In genomic region chr1:208034135-208034534, GRCh38 we compare ENCODE assay signal across 27 cellular contexts.
"Had no signal": no experiment of that assay in that cellular context is flagged by ENCODE, and none has a peak within 500 bp of the region (broad histone marks: within the 10 kb centered on the region; RNA-seq: fewer than 3 reads in every experiment).

No MANE protein-coding gene starts in this region.

- H3K36me3 ChIP-seq: breast epithelium, colonic mucosa had no signal

- H3K4me3 ChIP-seq: ascending aorta, breast epithelium, cardiac muscle cell, colonic mucosa, esophagus squamous epithelium, gastroesophageal sphincter had no signal

- H3K4me1 ChIP-seq: breast epithelium had no signal

- H3K9me3 ChIP-seq: ascending aorta, breast epithelium, colonic mucosa, esophagus squamous epithelium, gastroesophageal sphincter had no signal

- DNase-seq: activated CD4-positive, alpha-beta memory T cell treated with anti-CD3 and anti-CD28 coated beads for 36 hours; activated CD4-positive, alpha-beta T cell treated with anti-CD3 and anti-CD28 coated beads for 36 hours; activated CD4-positive, alpha-beta T cell treated with anti-CD3 and anti-CD28 coated beads, Interleukin-2, amount 10 ng/mL, durations not matched to agents 24 days and 14 days; activated CD4-positive, CD25-positive, alpha-beta regulatory T cell; activated CD4-positive, CD25-positive, alpha-beta regulatory T cell treated with anti-CD3 and anti-CD28 coated beads, Interleukin-2, amount 50 U/mL, for 72 hours; activated CD8-positive, alpha-beta memory T cell treated with anti-CD3 and anti-CD28 coated beads, Interleukin-2, amount 10 ng/mL, durations not matched to agents 7 days and 5 days; activated CD8-positive, alpha-beta memory T cell treated with anti-CD3 and anti-CD28 coated beads, Interleukin-2, amount 50 U/mL, for 4 hours; activated CD8-positive, alpha-beta T cell treated with anti-CD3 and anti-CD28 coated beads, Interleukin-2, amount 10 ng/mL, durations not matched to agents 7 days and 5 days; activated gamma-delta T cell; activated naive CD4-positive, alpha-beta T cell; activated naive CD4-positive, alpha-beta T cell treated with anti-CD3 and anti-CD28 coated beads, Interleukin-2, amount 10 ng/mL, durations not matched to agents 7 days and 5 days; activated naive CD8-positive, alpha-beta T cell treated with anti-CD3 and anti-CD28 coated beads, Interleukin-2, amount 10 ng/mL, durations not matched to agents 7 days and 5 days; activated T-cell treated with anti-CD3 and anti-CD28 coated beads, Interleukin-2, amount 50 U/mL, for 24 hours; activated T-cell treated with anti-CD3 and anti-CD28 coated beads, Interleukin-2, amount 50 U/mL, for 72 hours; colonic mucosa; effector CD8-positive, alpha-beta T cell; esophagus squamous epithelium; foreskin melanocyte; T-helper 1 cell; T-helper 17 cell; T1000 had no signal

- H3K27me3 ChIP-seq: ascending aorta, breast epithelium, cardiac muscle cell, colonic mucosa, esophagus squamous epithelium, gastroesophageal sphincter had no signal

- H3K27ac ChIP-seq: ascending aorta, breast epithelium, cardiac muscle cell, colonic mucosa, epithelial cell of prostate, esophagus squamous epithelium, gastroesophageal sphincter had no signal

- ATAC-seq: activated CD4-positive, alpha-beta T cell treated with anti-CD3 and anti-CD28 coated beads for 36 hours; activated CD8-positive, alpha-beta memory T cell treated with anti-CD3 and anti-CD28 coated beads, Interleukin-2, amount 10 ng/mL, durations not matched to agents 7 days and 5 days; activated CD8-positive, alpha-beta T cell treated with anti-CD3 and anti-CD28 coated beads, Interleukin-2, amount 10 ng/mL, durations not matched to agents 7 days and 5 days; activated naive CD4-positive, alpha-beta T cell treated with anti-CD3 and anti-CD28 coated beads, Interleukin-2, amount 50 U/mL, for 72 hours; activated T-cell treated with anti-CD3 and anti-CD28 coated beads, Interleukin-2, amount 50 U/mL, for 72 hours; gastroesophageal sphincter; T-helper 17 cell had no signal
